ENCODE assay signal across 20 cellular contexts in the genomic region with DNA sequence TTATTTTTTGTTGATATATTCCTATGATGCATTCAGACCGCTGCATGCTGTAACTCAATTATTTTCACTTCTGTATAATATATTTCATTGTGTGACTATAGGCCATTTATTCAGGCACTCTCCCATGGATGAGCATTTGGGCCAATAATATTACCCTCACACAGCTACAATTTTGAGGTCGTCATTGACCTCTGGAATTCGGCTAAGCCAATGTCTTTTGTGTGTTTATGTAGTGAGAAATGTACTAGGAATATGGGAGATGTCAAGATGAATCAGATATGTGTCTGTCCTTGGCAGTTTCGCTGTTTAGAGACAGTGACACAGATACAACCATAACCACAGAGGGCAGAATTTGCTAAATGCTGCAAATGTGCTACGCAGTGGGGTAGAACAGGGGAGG.
DNase-seq lines count a peak whose midpoint lies in the region; ATAC-seq and TF ChIP-seq lines count a peak whose summit lies in the region.
"Had no signal": no experiment of that assay in that cellular context is flagged by ENCODE, and none has a peak within 500 bp of the region (broad histone marks: within the 10 kb centered on the region; RNA-seq: fewer than 3 reads in every experiment).

No MANE protein-coding gene starts in this region.

- TF ChIP-seq CTCF in MCF 10A (IDR thresholded peaks at IDR 0.05; ENCODE audit: unreplicated experiment) (no peak), mammary epithelial cell (conservative IDR thresholded peaks at IDR 0.05 in 1 of 2, IDR thresholded peaks at IDR 0.05 in 1 of 2; ENCODE audit: extremely low read depth in 1 of 2, insufficient read depth in 1 of 2, low read depth in 1 of 2, low read length in 2 of 2) (no peak), MM.1S (IDR thresholded peaks at IDR 0.05; ENCODE audit: low read length) (no peak)

- H3K9me3 ChIP-seq in mammary epithelial cell (replicated peaks; ENCODE audit: insufficient read depth, low read length) (no peaks in the 10 kb centered on the region), MM.1S (replicated peaks; ENCODE audit: insufficient read depth, low read length) (no peaks in the 10 kb centered on the region), Karpas-422 (ENCODE audit: low read length) (no peaks in the 10 kb centered on the region)
- H3K9me3 ChIP-seq: BLaER1 treated with 17β-estradiol and CSF1 and Interleukin-3, amounts not matched to agents 10 nM and 100 nM had no signal

- no peak for ATAC-seq in activated CD8-positive, alpha-beta memory T cell treated with anti-CD3 and anti-CD28 coated beads, Interleukin-2, amount 10 ng/mL, durations not matched to agents 7 days and 5 days
- no peak for ATAC-seq in activated CD8-positive, alpha-beta T cell treated with anti-CD3 and anti-CD28 coated beads, Interleukin-2, amount 10 ng/mL, durations not matched to agents 7 days and 5 days
- ATAC-seq: CD8-positive, alpha-beta T cell; PC-3 had no signal

- DNase-seq in MCF 10A (ENCODE audit: unreplicated experiment) (no peak), mammary epithelial cell (no peak), MM.1S (no peak), fibroblast of peridontal ligament (ENCODE audit: extremely low read depth) (peak; percentile 22), Karpas-422 (no peak), HT-29 (ENCODE audit: low spot score) (no peak)
- no peak for DNase-seq in activated CD8-positive, alpha-beta memory T cell treated with anti-CD3 and anti-CD28 coated beads, Interleukin-2, amount 10 ng/mL, durations not matched to agents 7 days and 5 days
- DNase-seq in activated CD8-positive, alpha-beta T cell treated with anti-CD3 and anti-CD28 coated beads, Interleukin-2, amount 10 ng/mL, durations not matched to agents 7 days and 5 days = no peak
- DNase-seq: CD8-positive, alpha-beta T cell; DMS53; HFFc6; NCI-H1105 treated with DMSO at 0.1 percent for 48 hours; NCI-H187; NCI-H226; NCI-H524; NCI-H82; PC-3 had no signal

- no peak overlapping the region for H3K4me2 ChIP-seq in mammary epithelial cell (ENCODE audit: insufficient read depth, low read depth, low read length)
- peak overlapping the region; percentile 30; the same call in 1 of the 2 replicates for H3K4me2 ChIP-seq in MM.1S (ENCODE audit: low read depth, low read length)
- no peak overlapping the region for H3K4me2 ChIP-seq in Karpas-422 (ENCODE audit: low read depth, low read length, poor library complexity, severe bottlenecking)
- H3K4me2 ChIP-seq: BLaER1 treated with 17β-estradiol and CSF1 and Interleukin-3, amounts not matched to agents 10 nM and 100 nM; KMS-11 had no signal

- H3K36me3 Mint-ChIP-seq in MCF 10A (ENCODE audit: insufficient read depth, unreplicated experiment) = no peaks in the 10 kb centered on the region
- no peaks in the 10 kb centered on the region for H3K36me3 Mint-ChIP-seq in activated CD8-positive, alpha-beta memory T cell treated with anti-CD3 and anti-CD28 coated beads, Interleukin-2, amount 10 ng/mL, durations not matched to agents 7 days and 5 days
- no peaks in the 10 kb centered on the region for H3K36me3 Mint-ChIP-seq in activated CD8-positive, alpha-beta T cell treated with anti-CD3 and anti-CD28 coated beads, Interleukin-2, amount 10 ng/mL, durations not matched to agents 7 days and 5 days (ENCODE audit: low read depth)
- H3K36me3 Mint-ChIP-seq: CD8-positive, alpha-beta T cell had no signal

- no peaks in the 10 kb centered on the region for H3K36me3 ChIP-seq in mammary epithelial cell (ENCODE audit: insufficient read depth, low read length)
- H3K36me3 ChIP-seq in MM.1S (replicated peaks; ENCODE audit: insufficient read depth, low read length) = no peaks in the 10 kb centered on the region
- no peaks in the 10 kb centered on the region for H3K36me3 ChIP-seq in Karpas-422 (ENCODE audit: insufficient read depth, low read length)
- H3K36me3 ChIP-seq: BLaER1 treated with 17β-estradiol and CSF1 and Interleukin-3, amounts not matched to agents 10 nM and 100 nM had no signal

- no peaks in the 10 kb centered on the region for H3F3A ChIP-seq in MM.1S (ENCODE audit: insufficient read depth, low read length)

- in situ Hi-C loops in mammary epithelial cell (cut with MboI; ENCODE audit: low sequenced_read_pairs in 2 of 2) = no loop called here

- H3K27me3 ChIP-seq in mammary epithelial cell (ENCODE audit: insufficient read depth, low read length) = no peaks in the 10 kb centered on the region
- no peaks in the 10 kb centered on the region for H3K27me3 ChIP-seq in MM.1S (replicated peaks; ENCODE audit: insufficient read depth, low read length)
- H3K27me3 ChIP-seq in Karpas-422 (ENCODE audit: low read length) = no peaks in the 10 kb centered on the region
- H3K27me3 ChIP-seq: BLaER1 treated with 17β-estradiol and CSF1 and Interleukin-3, amounts not matched to agents 10 nM and 100 nM had no signal

- H2AFZ ChIP-seq in mammary epithelial cell (ENCODE audit: low read depth, low read length) (no peak overlapping the region), MM.1S (ENCODE audit: low read length) (0 out of 2 replicates have a peak overlapping the region, but pooled peaks have one; percentile 17), Karpas-422 (ENCODE audit: low read length) (no peak overlapping the region)

- H4K20me1 ChIP-seq in mammary epithelial cell (ENCODE audit: insufficient read depth, low read length) (no peaks in the 10 kb centered on the region), MM.1S (ENCODE audit: insufficient read depth, low read length) (no peaks in the 10 kb centered on the region), Karpas-422 (ENCODE audit: insufficient read depth, low read depth, low read length) (no peaks in the 10 kb centered on the region)
- H4K20me1 ChIP-seq: BLaER1 treated with 17β-estradiol and CSF1 and Interleukin-3, amounts not matched to agents 10 nM and 100 nM had no signal

- H3K4me1 ChIP-seq in mammary epithelial cell (ENCODE audit: insufficient read depth, low read length) (no peaks in the 10 kb centered on the region), MM.1S (ENCODE audit: low read length) (no peaks in the 10 kb centered on the region), Karpas-422 (ENCODE audit: low read length) (no peaks in the 10 kb centered on the region)
- H3K4me1 ChIP-seq: BLaER1 treated with 17β-estradiol and CSF1 and Interleukin-3, amounts not matched to agents 10 nM and 100 nM had no signal

- no peak overlapping the region for H3K27ac Mint-ChIP-seq in MCF 10A (ENCODE audit: low read depth, unreplicated experiment)
- no peak overlapping the region for H3K27ac Mint-ChIP-seq in activated CD8-positive, alpha-beta memory T cell treated with anti-CD3 and anti-CD28 coated beads, Interleukin-2, amount 10 ng/mL, durations not matched to agents 7 days and 5 days
- no peak overlapping the region for H3K27ac Mint-ChIP-seq in activated CD8-positive, alpha-beta T cell treated with anti-CD3 and anti-CD28 coated beads, Interleukin-2, amount 10 ng/mL, durations not matched to agents 7 days and 5 days
- H3K27ac Mint-ChIP-seq: CD8-positive, alpha-beta T cell; HFFc6 had no signal

- no peak overlapping the region for H3K27ac ChIP-seq in mammary epithelial cell (ENCODE audit: insufficient read depth, low read depth, low read length)
- H3K27ac ChIP-seq in MM.1S (ENCODE audit: low read length) = no peak overlapping the region
- H3K27ac ChIP-seq in Karpas-422 (ENCODE audit: low read length) = no peak overlapping the region
- H3K27ac ChIP-seq: 22Rv1; BLaER1 treated with 17β-estradiol and CSF1 and Interleukin-3, amounts not matched to agents 10 nM and 100 nM; KMS-11 had no signal

- peaks cover 7% of the 10 kb centered on the region for H3K4me1 Mint-ChIP-seq in MCF 10A (ENCODE audit: insufficient read depth, unreplicated experiment)
- H3K4me1 Mint-ChIP-seq in activated CD8-positive, alpha-beta memory T cell treated with anti-CD3 and anti-CD28 coated beads, Interleukin-2, amount 10 ng/mL, durations not matched to agents 7 days and 5 days = no peaks in the 10 kb centered on the region
- H3K4me1 Mint-ChIP-seq in activated CD8-positive, alpha-beta T cell treated with anti-CD3 and anti-CD28 coated beads, Interleukin-2, amount 10 ng/mL, durations not matched to agents 7 days and 5 days (ENCODE audit: low read depth) = no peaks in the 10 kb centered on the region

- intact Hi-C loops in MCF 10A (cut with micrococcal nuclease) (no loop called here), mammary epithelial cell (cut with micrococcal nuclease) (no loop called here)

- H3K9me2 ChIP-seq in MM.1S (replicated peaks; ENCODE audit: insufficient read depth, low read length) (no peaks in the 10 kb centered on the region), Karpas-422 (replicated peaks; ENCODE audit: insufficient read depth, low read length) (no peaks in the 10 kb centered on the region)

- CTCF ChIA-PET in MCF 10A (lab: Yijun Ruan, JAX) (no interaction called here), mammary epithelial cell (lab: Charles Lee; ENCODE audit: low non-redundant PET) (no interaction called here)
- CTCF ChIA-PET in activated CD8-positive, alpha-beta memory T cell treated with anti-CD3 and anti-CD28 coated beads, Interleukin-2, amount 10 ng/mL, durations not matched to agents 7 days and 5 days (lab: Charles Lee) = no interaction called here
- CTCF ChIA-PET in activated CD8-positive, alpha-beta T cell treated with anti-CD3 and anti-CD28 coated beads, Interleukin-2, amount 10 ng/mL, durations not matched to agents 7 days and 5 days (lab: Charles Lee) = no interaction called here

- H3K9me3 Mint-ChIP-seq in MCF 10A (ENCODE audit: unreplicated experiment) = no peaks in the 10 kb centered on the region
- H3K9me3 Mint-ChIP-seq in activated CD8-positive, alpha-beta memory T cell treated with anti-CD3 and anti-CD28 coated beads, Interleukin-2, amount 10 ng/mL, durations not matched to agents 7 days and 5 days (ENCODE audit: low read depth) = no peaks in the 10 kb centered on the region
- H3K9me3 Mint-ChIP-seq in activated CD8-positive, alpha-beta T cell treated with anti-CD3 and anti-CD28 coated beads, Interleukin-2, amount 10 ng/mL, durations not matched to agents 7 days and 5 days (ENCODE audit: insufficient read depth) = no peaks in the 10 kb centered on the region
- H3K9me3 Mint-ChIP-seq: CD8-positive, alpha-beta T cell had no signal

- no peaks in the 10 kb centered on the region for H3K27me3 Mint-ChIP-seq in MCF 10A (ENCODE audit: insufficient read depth, unreplicated experiment)
- no peaks in the 10 kb centered on the region for H3K27me3 Mint-ChIP-seq in activated CD8-positive, alpha-beta memory T cell treated with anti-CD3 and anti-CD28 coated beads, Interleukin-2, amount 10 ng/mL, durations not matched to agents 7 days and 5 days
- no peaks in the 10 kb centered on the region for H3K27me3 Mint-ChIP-seq in activated CD8-positive, alpha-beta T cell treated with anti-CD3 and anti-CD28 coated beads, Interleukin-2, amount 10 ng/mL, durations not matched to agents 7 days and 5 days (ENCODE audit: low read depth)

- BruUV-seq in MCF 10A (replicated peaks; lab: Mats Ljungman, UMichigan) (no TSS peak), mammary epithelial cell (replicated peaks; lab: Mats Ljungman, UMichigan) (no TSS peak)

- H3K79me2 ChIP-seq in mammary epithelial cell (ENCODE audit: insufficient read depth, low read length) (no peaks in the 10 kb centered on the region), MM.1S (ENCODE audit: low read length) (no peaks in the 10 kb centered on the region), Karpas-422 (ENCODE audit: low read length) (no peaks in the 10 kb centered on the region)

- H3K9ac ChIP-seq in mammary epithelial cell (ENCODE audit: insufficient read depth, low read length) = no peak overlapping the region
- no peak overlapping the region for H3K9ac ChIP-seq in MM.1S (ENCODE audit: low read length)
- H3K9ac ChIP-seq in Karpas-422 (ENCODE audit: low read length) = no peak overlapping the region
- H3K9ac ChIP-seq: BLaER1 treated with 17β-estradiol and CSF1 and Interleukin-3, amounts not matched to agents 10 nM and 100 nM; KMS-11 had no signal

- H3K4me3 ChIP-seq in mammary epithelial cell (replicated peaks in 1 of 3; ENCODE audit: insufficient read depth in 1 of 3, low read depth in 2 of 3, low read length in 3 of 3) (no peak overlapping the region), MM.1S (ENCODE audit: low read length) (no peak overlapping the region), Karpas-422 (ENCODE audit: low read length) (no peak overlapping the region)
- H3K4me3 ChIP-seq: BLaER1 treated with 17β-estradiol and CSF1 and Interleukin-3, amounts not matched to agents 10 nM and 100 nM had no signal

- dilution Hi-C loops in mammary epithelial cell (cut with HindIII; ENCODE audit: low sequenced_read_pairs) = no loop called here

- peak overlapping the region; percentile 1 for H3K4me3 Mint-ChIP-seq in MCF 10A (ENCODE audit: unreplicated experiment)
- no peak overlapping the region for H3K4me3 Mint-ChIP-seq in activated CD8-positive, alpha-beta memory T cell treated with anti-CD3 and anti-CD28 coated beads, Interleukin-2, amount 10 ng/mL, durations not matched to agents 7 days and 5 days
- H3K4me3 Mint-ChIP-seq in activated CD8-positive, alpha-beta T cell treated with anti-CD3 and anti-CD28 coated beads, Interleukin-2, amount 10 ng/mL, durations not matched to agents 7 days and 5 days = no peak overlapping the region
- H3K4me3 Mint-ChIP-seq: CD8-positive, alpha-beta T cell; HFFc6 had no signal

- POLR2A ChIA-PET in MCF 10A (lab: Yijun Ruan, JAX) = interaction anchor here (0.6 kb wide), 1 partner anchor 189 kb away, joined by 3 read pairs; no protein-coding TSS in a partner anchor
- POLR2A ChIA-PET in activated CD8-positive, alpha-beta T cell treated with anti-CD3 and anti-CD28 coated beads, Interleukin-2, amount 10 ng/mL, durations not matched to agents 7 days and 5 days (lab: Charles Lee) = no interaction called here

- 56% methylated on average over 5 of the region's 5 CpGs for WGBS in mammary epithelial cell (ENCODE audit: low coverage, missing lambda C conversion rate)
